ENCODE assay signal across 8 cellular contexts in the genomic region with DNA sequence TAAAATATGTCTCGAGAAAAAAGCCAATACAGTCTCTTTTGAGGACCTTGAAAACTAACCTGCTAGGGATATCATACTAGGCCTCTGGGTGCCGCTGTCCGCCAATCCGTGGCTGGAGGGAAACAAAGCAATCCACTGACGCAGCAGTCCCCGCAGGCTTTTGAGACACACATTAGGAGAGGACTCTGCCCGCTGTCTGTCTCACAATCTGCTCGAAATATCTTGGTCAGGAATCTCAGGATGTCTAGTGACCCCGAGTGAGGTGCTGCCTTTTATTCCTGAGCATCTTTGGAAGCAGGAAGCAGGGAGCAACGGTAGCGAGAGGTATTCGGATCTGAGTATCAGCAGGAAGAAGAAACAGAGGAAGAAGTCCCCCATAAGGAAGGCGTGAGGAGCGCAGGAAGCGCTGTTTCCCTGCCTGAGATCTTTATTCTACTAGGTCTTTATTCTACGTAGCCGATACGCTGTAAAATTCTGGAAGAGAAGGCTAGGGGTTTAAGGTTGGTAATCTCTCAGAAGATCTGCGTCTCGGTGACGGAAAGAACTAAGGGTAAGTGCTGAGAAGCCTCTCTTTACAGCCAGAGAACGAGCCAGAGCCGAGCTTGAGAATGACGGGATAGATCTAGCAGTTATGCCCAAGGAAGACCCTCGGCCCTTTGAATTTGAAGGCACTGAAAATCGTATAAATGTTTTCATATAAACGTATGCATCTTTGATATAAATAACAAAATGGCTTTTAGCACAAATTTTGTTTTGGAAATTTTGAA. TPM values are rescaled to one million over a fixed set of nuclear protein-coding genes. Genes with fewer than 3 reads are reported as not detected.
A peak's percentile ranks its signal among the peaks of the same experiment; 100 is the strongest.
DNase-seq lines count a peak whose midpoint lies in the region; ATAC-seq, FAIRE-seq and TF ChIP-seq lines count a peak whose summit lies in the region.

No MANE protein-coding gene starts in this region.

- DNase-seq in PC-3 (peak; percentile 4), foreskin keratinocyte (peak in 1 of 2 donors; percentile 30), pancreas (peak in 1 of 6 donors; percentile 25), NCI-H1417 treated with DMSO at 0.1 percent for 48 hours (lab: John Stamatoyannopoulos, UW) (no peak)
- DNase-seq in activated effector memory CD4-positive, alpha-beta T cell treated with anti-CD3 and anti-CD28 coated beads, Interleukin-2, amount 50 U/mL, for 16 hours: peak; percentile 90

- FAIRE-seq in pancreas (lab: Jason Lieb, UNC): no peak

- peak overlapping the region; percentile 30; the same call in 1 of the 2 replicates for H2AFZ ChIP-seq in PC-3 (ENCODE audit: low read length)

- H4K20me1 ChIP-seq in PC-3 (ENCODE audit: low read length): no peaks in the 10 kb centered on the region

- 8 to 10% methylated on average over 27 of the region's 27 CpGs for WGBS in pancreas, 2 donors
- WGBS in thymus: 13% methylated on average over 27 of the region's 27 CpGs

- no peak overlapping the region for H3K4me2 ChIP-seq in PC-3 (ENCODE audit: low read length)

- POLR2A ChIA-PET in PC-3 (lab: Charles Lee; ENCODE audit: unreplicated experiment): no interaction called here

- H3K27me3 ChIP-seq in PC-3 (ENCODE audit: low read length) (no peaks in the 10 kb centered on the region), foreskin keratinocyte (peaks cover under 1% of the 10 kb centered on the region), pancreas (peaks cover 0 to 3% (median 1%) of the 10 kb centered on the region in 4 donors), thymus (ENCODE audit: control insufficient read depth, insufficient read depth) (peaks cover 6% of the 10 kb centered on the region)

- no peaks in the 10 kb centered on the region for H3F3A ChIP-seq in PC-3 (ENCODE audit: low read length, unreplicated experiment)

- no peak overlapping the region for H3K4me3 ChIP-seq in PC-3 (ENCODE audit: low read length)
- peak overlapping the region in 1 of 4 donors; percentile 26 for H3K4me3 ChIP-seq in pancreas
- peak overlapping the region; percentile 45 for H3K4me3 ChIP-seq in thymus (ENCODE audit: low read length)

- H3K9me3 ChIP-seq in PC-3 (ENCODE audit: low read length): 0 out of 2 replicates have a peak, but pooled peaks cover 10% of the 10 kb centered on the region
- no peaks in the 10 kb centered on the region for H3K9me3 ChIP-seq in pancreas
- H3K9me3 ChIP-seq in thymus (ENCODE audit: control insufficient read depth): peaks cover 2% of the 10 kb centered on the region

- TF ChIP-seq POLR2A in GM18505 (IDR thresholded peaks at IDR 0.05; ENCODE audit: borderline replicate concordance, extremely low read depth, insufficient read depth, insufficient read length): no peak

- H3K27ac ChIP-seq in PC-3 (ENCODE audit: low read length) (no peak overlapping the region), foreskin keratinocyte (no peak overlapping the region), pancreas (no peak overlapping the region), thymus (ENCODE audit: low read depth) (no peak overlapping the region)

- CTCF ChIA-PET in PC-3 (lab: Charles Lee): no interaction called here

- BruUV-seq in PC-3 (replicated peaks; lab: Mats Ljungman, UMichigan): no TSS peak

- TF ChIP-seq CTCF in PC-3 (conservative IDR thresholded peaks at IDR 0.05; ENCODE audit: low read depth, low read length) (0 out of 2 replicates have a peak, but pooled peaks have one; percentile 11), foreskin keratinocyte (conservative IDR thresholded peaks at IDR 0.05) (peak; percentile 64), pancreas (IDR thresholded peaks at IDR 0.05) (peak in 1 of 4 donors; percentile 19)

- H3K4me1 ChIP-seq in PC-3 (ENCODE audit: insufficient read depth, low read length): no peaks in the 10 kb centered on the region
- no peaks in the 10 kb centered on the region for H3K4me1 ChIP-seq in foreskin keratinocyte
- no peaks in the 10 kb centered on the region for H3K4me1 ChIP-seq in pancreas
- peaks cover 2% of the 10 kb centered on the region for H3K4me1 ChIP-seq in thymus (ENCODE audit: control insufficient read depth, insufficient read depth, low read length)

- no peak overlapping the region for H3K9ac ChIP-seq in PC-3 (ENCODE audit: low read length)

- no peaks in the 10 kb centered on the region for H3K79me2 ChIP-seq in PC-3 (ENCODE audit: low read length)

- intact Hi-C loops in PC-3 (cut with micrococcal nuclease) (no loop called here), pancreas (cut with DNase I) (no loop called here)

- no peaks in the 10 kb centered on the region; the same call in 1 of the 2 replicates for H3K36me3 ChIP-seq in PC-3 (ENCODE audit: low read depth, low read length)
- no peaks in the 10 kb centered on the region for H3K36me3 ChIP-seq in pancreas
- H3K36me3 ChIP-seq in thymus (ENCODE audit: control insufficient read depth, insufficient read depth): no peaks in the 10 kb centered on the region

- no peaks in the 10 kb centered on the region for H3K9me2 ChIP-seq in PC-3 (replicated peaks; ENCODE audit: low read length)

- ATAC-seq in GM18505 (IDR thresholded peaks at IDR 0.05; ENCODE audit: unreplicated experiment): peak; percentile 81
- peak; percentile 82 for ATAC-seq in HG03045 (IDR thresholded peaks at IDR 0.05; ENCODE audit: unreplicated experiment)
- ATAC-seq in PC-3: no peak
- peak; percentile 71 for ATAC-seq in foreskin keratinocyte
- peak in 3 of 4 donors; percentile 80 to 87 (median 82) for ATAC-seq in pancreas

RNA-seq across cellular contexts. Expression of a gene that starts 4.0 kb away (rescaled TPM):
- total RNA-seq in PC-3 (2014; rRNA removed) (0.04 and 0.06 TPM in 2 replicates), foreskin keratinocyte (0.04 TPM in 1 of 2 replicates, not detected in the other), pancreas (under 1 TPM; 0.22 to 0.67 (median 0.40) TPM)
- polyA plus RNA-seq in foreskin keratinocyte (not detected in 2 replicates), pancreas (under 1 TPM; 0.19 to 0.33 TPM), thymus (0.16 TPM)

RNA-seq across cellular contexts. Expression of a gene that starts 5.7 kb away (rescaled TPM):
- total RNA-seq in PC-3 (2014; rRNA removed): 27.6 and 32.3 TPM in 2 replicates
- total RNA-seq in foreskin keratinocyte: 29.9 and 34.6 TPM in 2 replicates
- 21.6 and 24.8 TPM in 2 replicates for polyA plus RNA-seq in foreskin keratinocyte
- total RNA-seq in pancreas: 10 to 100 TPM; 17.7 to 40.2 (median 22.7) TPM
- 10 to 100 TPM; 16.6 to 47.4 TPM for polyA plus RNA-seq in pancreas
- 174 TPM for polyA plus RNA-seq in thymus

RNA-seq across cellular contexts. Expression of a gene that starts 12.3 kb away (rescaled TPM):
- total RNA-seq in PC-3 (2014; rRNA removed) (not detected in 2 replicates), foreskin keratinocyte (0.04 and 0.10 TPM in 2 replicates), pancreas (1 to 10 TPM in 5 of 6 donors, under 1 TPM in 1; 0.75 to 2.1 (median 1.5) TPM)
- polyA plus RNA-seq in foreskin keratinocyte (0.03 TPM in 1 of 2 replicates, not detected in the other), pancreas (under 1 TPM; 0.46 to 0.94 TPM), thymus (0.46 TPM)

RNA-seq across cellular contexts. Expression of a gene that starts 17.4 kb away (rescaled TPM):
- total RNA-seq in PC-3 (2014; rRNA removed) (not detected in 2 replicates), foreskin keratinocyte (not detected in 2 replicates), pancreas (1 to 10 TPM in 5 of 6 donors, under 1 TPM in 1; 0.98 to 2.4 (median 1.7) TPM)
- polyA plus RNA-seq in foreskin keratinocyte (0.01 TPM in 1 of 2 replicates, not detected in the other), pancreas (under 1 TPM; 0.52 to 0.87 TPM), thymus (0.11 TPM)

RNA-seq across cellular contexts. Expression of a gene that starts 22.4 kb away (rescaled TPM):
- total RNA-seq in PC-3 (2014; rRNA removed) (0.18 and 0.40 TPM in 2 replicates), foreskin keratinocyte (not detected in 2 replicates), pancreas (under 1 TPM in 5 of 6 donors, not detected in 1; 0.14 to 0.69 (median 0.19) TPM)
- polyA plus RNA-seq in foreskin keratinocyte (not detected in 2 replicates), pancreas (under 1 TPM in 1 of 2 donors, not detected in 1; 0.30 TPM), thymus (0.16 TPM)
